In the genomic region with DNA sequence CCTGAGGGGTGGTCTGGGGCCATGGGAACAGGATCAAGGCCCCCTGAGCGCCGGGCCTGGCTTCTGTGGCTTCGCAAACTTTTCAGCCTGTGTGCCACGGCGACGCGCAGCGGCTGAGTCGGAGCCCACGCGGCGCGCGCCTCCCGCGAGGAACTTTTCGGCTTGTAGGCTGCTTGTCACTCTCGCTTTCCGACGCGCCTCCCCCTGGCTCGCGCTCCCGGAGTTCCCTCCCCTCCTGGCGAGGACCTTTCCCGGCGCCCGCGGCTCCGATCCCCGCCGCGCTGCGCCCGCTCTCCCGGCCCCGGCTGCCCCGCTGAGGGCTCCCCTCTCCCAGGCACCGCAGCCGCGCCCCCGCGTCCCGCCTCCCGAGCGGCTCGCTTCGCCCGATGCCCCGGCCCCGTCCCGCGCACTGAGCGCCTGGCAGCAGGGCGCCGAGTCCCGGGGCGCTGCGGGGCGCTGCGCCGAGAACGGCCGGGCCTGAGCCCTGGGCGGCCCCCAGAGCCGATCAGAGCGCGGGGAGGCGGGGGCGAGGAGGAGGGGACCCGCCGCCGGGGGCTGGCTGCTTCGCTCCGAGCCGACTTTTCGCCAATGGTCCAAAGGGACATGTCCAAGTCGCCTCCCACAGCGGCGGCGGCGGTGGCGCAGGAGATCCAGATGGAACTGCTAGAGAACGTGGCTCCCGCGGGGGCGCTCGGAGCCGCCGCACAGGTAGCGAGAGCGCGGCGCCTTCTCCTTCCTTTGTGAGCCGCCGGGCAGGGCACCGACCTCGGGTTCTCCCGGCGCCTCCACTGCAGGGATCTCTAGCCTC, we compare ENCODE assay signal across 9 cellular contexts. TPM values are rescaled to one million over a fixed set of nuclear protein-coding genes. Genes with fewer than 3 reads are reported as not detected.
DNase-seq lines count a peak whose midpoint lies in the region; ATAC-seq, FAIRE-seq and TF ChIP-seq lines count a peak whose summit lies in the region.
"Had no signal": no experiment of that assay in that cellular context is flagged by ENCODE, and none has a peak within 500 bp of the region (broad histone marks: within the 10 kb centered on the region; RNA-seq: fewer than 3 reads in every experiment).

A gene (plus strand): TSS at position 276 of the 808 bp plus-strand sequence.

- peaks cover 5% of the 10 kb centered on the region for H3K4me1 ChIP-seq in keratinocyte (ENCODE audit: control insufficient read depth, extremely low read depth, insufficient read depth, low read length)
- H3K4me1 ChIP-seq in spleen, result peaks cover 0 to 18% (median 13%) of the 10 kb centered on the region in 6 donors

- H3K4me3 ChIP-seq in keratinocyte (ENCODE audit: control insufficient read depth in 2 of 3, extremely low read depth in 1 of 3, insufficient read depth in 2 of 3, low read depth in 1 of 3, low read length in 3 of 3) (peak within 1 kb of the TSS; percentile 34 to 70 (median 57)), spleen (peak within 1 kb of the TSS in 7 of 8 donors; percentile 26 to 62 (median 34))

- no peak within 1 kb of the TSS for H3K27ac Mint-ChIP-seq in effector memory CD8-positive, alpha-beta T cell

- peak within 1 kb of the TSS; percentile 85 for H3K4me2 ChIP-seq in keratinocyte (ENCODE audit: control insufficient read depth, extremely low read depth, insufficient read depth, low read depth, low read length)

- no peaks in the 10 kb centered on the region for H3K9me3 Mint-ChIP-seq in effector memory CD8-positive, alpha-beta T cell

- H3K27me3 Mint-ChIP-seq in effector memory CD8-positive, alpha-beta T cell, result peaks cover 14 to 24% of the 10 kb centered on the region in 2 donors

- H3K9me1 ChIP-seq in keratinocyte (ENCODE audit: control insufficient read depth, extremely low read depth, insufficient read depth, low read length), result no peaks in the 10 kb centered on the region

- intact Hi-C loops in spleen (cut with DNase I; ENCODE audit: low total_unique reads), result no loop called here

- H3K36me3 Mint-ChIP-seq in effector memory CD8-positive, alpha-beta T cell (ENCODE audit: insufficient read depth), result no peaks in the 10 kb centered on the region

- no peak within 1 kb of the TSS for H3K4me3 Mint-ChIP-seq in effector memory CD8-positive, alpha-beta T cell

- no peak for TF ChIP-seq POLR2A in spleen (IDR thresholded peaks at IDR 0.05)

- WGBS in spleen, 5 donors, result 1 to 2% (median 1%) methylated on average over 27 to 100 of the region's 100 CpGs

- H3K9me3 ChIP-seq in keratinocyte (ENCODE audit: control insufficient read depth, low read depth, low read length) (no peaks in the 10 kb centered on the region), spleen (no peaks in the 10 kb centered on the region)

- H3K4me1 Mint-ChIP-seq in effector memory CD8-positive, alpha-beta T cell (ENCODE audit: low read depth in 2 of 2), result no peaks in the 10 kb centered on the region

- peak within 1 kb of the TSS; percentile 72 for H3K27ac ChIP-seq in caudate nucleus (ENCODE audit: low read depth, low read length)
- H3K27ac ChIP-seq in keratinocyte (ENCODE audit: control insufficient read depth, insufficient read depth, low read length), result no peak within 1 kb of the TSS
- H3K27ac ChIP-seq in spleen, result no peak within 1 kb of the TSS

- TF ChIP-seq CTCF in keratinocyte (optimal IDR thresholded peaks at IDR 0.05 in 1 of 3, IDR thresholded peaks at IDR 0.05 in 1 of 3, conservative IDR thresholded peaks at IDR 0.05 in 1 of 3; ENCODE audit: extremely low read depth in 1 of 3, insufficient read depth in 2 of 3, low read length in 3 of 3), result peak in 1 of 3 experiments; percentile 19
- no peak for TF ChIP-seq CTCF in spleen (IDR thresholded peaks at IDR 0.05 in 8 of 11, conservative IDR thresholded peaks at IDR 0.05 in 3 of 11)

- FAIRE-seq in HTR-8/SVneo (lab: Jason Lieb, UNC) (no peak), keratinocyte (lab: Jason Lieb, UNC) (no peak)
- FAIRE-seq: endometrium had no signal

- no peaks in the 10 kb centered on the region for H3K36me3 ChIP-seq in keratinocyte (ENCODE audit: control insufficient read depth in 2 of 2, extremely low read depth in 1 of 2, insufficient read depth in 2 of 2, low read length in 2 of 2)
- no peaks in the 10 kb centered on the region for H3K36me3 ChIP-seq in spleen

- peak within 1 kb of the TSS; percentile 76 for H2AFZ ChIP-seq in keratinocyte (ENCODE audit: control insufficient read depth, low read length)

- no peaks in the 10 kb centered on the region for H4K20me1 ChIP-seq in keratinocyte (ENCODE audit: control insufficient read depth, extremely low read depth, insufficient read depth, low read length)

- H3K27me3 ChIP-seq in keratinocyte (ENCODE audit: control insufficient read depth, extremely low read depth, insufficient read depth, low read length) (peaks cover 24% of the 10 kb centered on the region), spleen (replicated peaks in 1 of 7) (peaks cover 0 to 44% (median 29%) of the 10 kb centered on the region in 7 donors)

- no peaks in the 10 kb centered on the region for H3K79me2 ChIP-seq in keratinocyte (ENCODE audit: control insufficient read depth, insufficient read depth, low read length)

- ATAC-seq in effector memory CD8-positive, alpha-beta T cell (replicated peaks), result no peak
- ATAC-seq in HG03045 (IDR thresholded peaks at IDR 0.05; ENCODE audit: unreplicated experiment), result no peak

- DNase-seq in AG20443 (ENCODE audit: low spot score) (peak; percentile 66), HTR-8/SVneo (ENCODE audit: insufficient read length, low spot score) (peak; percentile 9), caudate nucleus (lab: John Stamatoyannopoulos, UW) (peak in 55 of 61 donors; percentile 9 to 85 (median 67)), keratinocyte (ENCODE audit: low read depth, low spot score) (no peak), spleen (no peak)
- no peak for DNase-seq in effector memory CD8-positive, alpha-beta T cell
- DNase-seq in activated CD4-positive, CD25-positive, alpha-beta regulatory T cell (lab: John Stamatoyannopoulos, UW), result no peak

- dilution Hi-C loops in keratinocyte (cut with MboI; ENCODE audit: extremely low pct_ligation_motif_present, low sequenced_read_pairs), result no loop called here

- H3K9ac ChIP-seq in keratinocyte (ENCODE audit: control insufficient read depth, extremely low read depth, insufficient read depth, low read length), result peak within 1 kb of the TSS; percentile 28

RNA-seq across cellular contexts. Expression of the gene that starts here (rescaled TPM):
- polyA plus RNA-seq in keratinocyte (0.03 to 0.15 TPM in 2 of 3 replicates, not detected in the other), spleen (under 1 TPM; 0.17 to 0.35 (median 0.20) TPM)
- polyA plus RNA-seq in keratinocyte (2011; ENCODE audit: low read depth), result 0.36 TPM
- 0.04 TPM in 1 of 2 replicates, not detected in the other for polyA plus RNA-seq in keratinocyte (2011; cell fraction: cytosol; rRNA removed)
- 0.13 and 0.27 TPM in 2 replicates for polyA plus RNA-seq in keratinocyte (2011; cell fraction: nucleus; rRNA removed)
- polyA plus RNA-seq in keratinocyte (2012; ENCODE audit: low replicate concordance), result 0.07 and 0.51 TPM in 2 replicates
- not detected in 3 replicates for polyA minus RNA-seq in keratinocyte
- not detected for polyA minus RNA-seq in keratinocyte (2011; cell fraction: cytosol; rRNA and poly(A)+ RNA removed)
- polyA minus RNA-seq in keratinocyte (2011; cell fraction: nucleus; rRNA and poly(A)+ RNA removed), result 1.6 TPM in 1 of 2 replicates, not detected in the other
- total RNA-seq in spleen, result under 1 TPM in 6 of 7 donors, not detected in 1; 0.35 to 0.79 (median 0.50) TPM

Comparison
In these comparisons a context has a peak if more than half of its experiments do, and no peak if none do; other contexts are left out.
1. DNase-seq: peak in AG20443 (single experiment), HTR-8/SVneo (single experiment) and caudate nucleus (55 of 61); none in keratinocyte (single experiment), spleen (single experiment), effector memory CD8-positive, alpha-beta T cell (0 of 3) and activated CD4-positive, CD25-positive, alpha-beta regulatory T cell (0 of 4).